ENCODE assay signal across 27 cellular contexts in the genomic region with DNA sequence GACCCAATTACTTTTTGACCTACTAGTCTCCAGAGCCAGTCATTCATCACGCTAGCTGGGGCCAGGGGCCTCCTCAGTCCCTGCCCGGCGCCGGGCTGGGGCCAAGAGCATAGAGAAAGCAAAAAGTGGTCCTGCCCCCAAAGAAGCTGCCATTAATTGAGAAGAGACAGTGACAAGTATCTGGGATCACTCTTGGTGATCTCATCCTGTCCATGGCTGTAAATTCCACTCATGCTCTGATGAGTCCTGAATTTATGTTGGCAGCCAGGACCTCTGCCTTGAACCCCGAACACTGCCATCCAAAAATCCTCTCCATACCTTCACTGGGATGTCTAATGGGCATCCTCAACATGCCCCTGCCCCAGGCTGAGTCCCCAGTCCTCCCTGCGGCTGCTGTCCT. TPM values are rescaled to one million over a fixed set of nuclear protein-coding genes. Genes with fewer than 3 reads are reported as not detected.
DNase-seq lines count a peak whose midpoint lies in the region; ATAC-seq, FAIRE-seq and TF ChIP-seq lines count a peak whose summit lies in the region.
"Had no signal": no experiment of that assay in that cellular context is flagged by ENCODE, and none has a peak within 500 bp of the region (broad histone marks: within the 10 kb centered on the region; RNA-seq: fewer than 3 reads in every experiment).

No MANE protein-coding gene starts in this region.

- H3K9me2 ChIP-seq in HCT116 (ENCODE audit: insufficient read depth) (no peaks in the 10 kb centered on the region), SK-N-SH (no peaks in the 10 kb centered on the region)

- no peaks in the 10 kb centered on the region for H3K4me1 Mint-ChIP-seq in activated T-cell treated with anti-CD3 and anti-CD28 coated beads, Interleukin-2, amount 50 U/mL, for 4 hours (ENCODE audit: low read depth)
- H3K4me1 Mint-ChIP-seq: activated CD4-positive, alpha-beta T cell treated with anti-CD3 and anti-CD28 coated beads, Interleukin-2, amount 10 ng/mL, durations not matched to agents 7 days and 5 days; activated naive CD8-positive, alpha-beta T cell treated with anti-CD3 and anti-CD28 coated beads for 36 hours; activated T-helper 17 cell treated with anti-CD3 and anti-CD28 coated beads, Interleukin-2, amount 50 U/mL, for 72 hours had no signal

- peak; percentile 82 for FAIRE-seq in keratinocyte (lab: Jason Lieb, UNC)
- FAIRE-seq: GM19239, K562 had no signal

- no peak overlapping the region for H3K4me3 Mint-ChIP-seq in activated T-cell treated with anti-CD3 and anti-CD28 coated beads, Interleukin-2, amount 50 U/mL, for 4 hours
- H3K4me3 Mint-ChIP-seq: activated CD4-positive, alpha-beta T cell treated with anti-CD3 and anti-CD28 coated beads, Interleukin-2, amount 10 ng/mL, durations not matched to agents 7 days and 5 days; activated naive CD8-positive, alpha-beta T cell treated with anti-CD3 and anti-CD28 coated beads for 36 hours; activated T-helper 17 cell treated with anti-CD3 and anti-CD28 coated beads, Interleukin-2, amount 50 U/mL, for 72 hours; stimulated activated naive CD8-positive, alpha-beta T cell treated with anti-CD3 and anti-CD28 coated beads, Interleukin-15, Interleukin-2, amounts not matched to agents 100 ng/mL and 50 ng/mL, for 24 hours; T-helper 1 cell treated with Interleukin-12 subunit alpha and Interleukin-12 subunit beta and Interleukin-4 antibody, amounts not matched to agents 30 μg/mL and 1 μg/mL, for 36 hours had no signal

- no peaks in the 10 kb centered on the region for H3K27me3 ChIP-seq in HCT116 (ENCODE audit: insufficient read depth, low read length)
- no peaks in the 10 kb centered on the region for H3K27me3 ChIP-seq in SK-N-SH (ENCODE audit: insufficient read depth)
- no peaks in the 10 kb centered on the region for H3K27me3 ChIP-seq in keratinocyte (ENCODE audit: control insufficient read depth, extremely low read depth, insufficient read depth, low read length)
- H3K27me3 ChIP-seq in spleen (replicated peaks in 1 of 7) = peaks cover 0 to 7% (median 0%) of the 10 kb centered on the region in 7 donors
- H3K27me3 ChIP-seq: transverse colon had no signal

- ATAC-seq in HCT116 (no peak), GM19395 (IDR thresholded peaks at IDR 0.05; ENCODE audit: unreplicated experiment) (no peak), GM18873 (IDR thresholded peaks at IDR 0.05; ENCODE audit: low FRiP score, unreplicated experiment) (no peak)
- no peak for ATAC-seq in activated T-cell treated with anti-CD3 and anti-CD28 coated beads, Interleukin-2, amount 50 U/mL, for 4 hours
- ATAC-seq: activated T-helper 17 cell treated with anti-CD3 and anti-CD28 coated beads, Interleukin-2, amount 50 U/mL, for 72 hours; K562 had no signal

- H3K36me3 ChIP-seq in HCT116 (ENCODE audit: control insufficient read depth in 1 of 2, insufficient read depth in 2 of 2, low read length in 2 of 2) (0 out of 4 replicates have a peak, but pooled peaks cover 0 to 3% of the 10 kb centered on the region in 2 experiments), SK-N-SH (replicated peaks in 1 of 2; ENCODE audit: control insufficient read depth in 1 of 2, insufficient read depth in 2 of 2, low read length in 1 of 2) (no peaks in the 10 kb centered on the region), keratinocyte (ENCODE audit: control insufficient read depth in 2 of 2, extremely low read depth in 1 of 2, insufficient read depth in 2 of 2, low read length in 2 of 2) (no peaks in the 10 kb centered on the region), spleen (no peaks in the 10 kb centered on the region)
- H3K36me3 ChIP-seq: transverse colon had no signal

- no peaks in the 10 kb centered on the region for H3K9me3 Mint-ChIP-seq in activated T-cell treated with anti-CD3 and anti-CD28 coated beads, Interleukin-2, amount 50 U/mL, for 4 hours
- H3K9me3 Mint-ChIP-seq: activated CD4-positive, alpha-beta T cell treated with anti-CD3 and anti-CD28 coated beads, Interleukin-2, amount 10 ng/mL, durations not matched to agents 7 days and 5 days; activated naive CD8-positive, alpha-beta T cell treated with anti-CD3 and anti-CD28 coated beads for 36 hours; activated T-helper 17 cell treated with anti-CD3 and anti-CD28 coated beads, Interleukin-2, amount 50 U/mL, for 72 hours; stimulated activated naive CD8-positive, alpha-beta T cell treated with anti-CD3 and anti-CD28 coated beads, Interleukin-15, Interleukin-2, amounts not matched to agents 100 ng/mL and 50 ng/mL, for 24 hours; T-helper 1 cell treated with Interleukin-12 subunit alpha and Interleukin-12 subunit beta and Interleukin-4 antibody, amounts not matched to agents 30 μg/mL and 1 μg/mL, for 36 hours had no signal

- H3K4me1 ChIP-seq in HCT116 (ENCODE audit: control insufficient read depth in 1 of 2, insufficient read depth in 2 of 2, low read length in 2 of 2) (peaks cover 51 to 79% of the 10 kb centered on the region in 2 experiments), SK-N-SH (ENCODE audit: control insufficient read depth in 1 of 2, insufficient read depth in 2 of 2, low read depth in 1 of 2, low read length in 1 of 2) (peaks cover 56 to 80% of the 10 kb centered on the region in 2 experiments), keratinocyte (ENCODE audit: control insufficient read depth, extremely low read depth, insufficient read depth, low read length) (peaks cover 50% of the 10 kb centered on the region), spleen (peaks cover 0 to 64% (median 10%) of the 10 kb centered on the region in 6 donors)
- H3K4me1 ChIP-seq: transverse colon had no signal

- intact Hi-C loops in HCT116 (cut with micrococcal nuclease) (no loop called here), spleen (cut with DNase I; ENCODE audit: low total_unique reads) (no loop called here)

- RAD21 ChIA-PET in HCT116 (lab: Charles Lee; ENCODE audit: low non-redundant PET in 1 of 2, low total read pairs in 2 of 2, uncharacterized antibody in 2 of 2, unreplicated experiment in 2 of 2) = interaction anchor here in 1 of 2 experiments (1.0 kb wide), 1 partner anchor 29 kb away, joined by 3 read pairs; no protein-coding TSS in a partner anchor

- CTCF ChIA-PET in HCT116 (lab: Charles Lee) (interaction anchor here (1.4 kb wide), 2 partner anchors 275 to 307 kb away, joined by 5 to 6 read pairs; no protein-coding TSS in a partner anchor), SK-N-SH (lab: Yijun Ruan, JAX) (interaction anchor here (1.5 to 1.9 kb wide), 2 partner anchors 208 to 308 kb away, joined by 3 to 8 read pairs; no protein-coding TSS in a partner anchor)

- no peak for TF ChIP-seq CTCF in HCT116 (IDR thresholded peaks at IDR 0.05 in 2 of 3, conservative IDR thresholded peaks at IDR 0.05 in 1 of 3; ENCODE audit: borderline replicate concordance in 1 of 3, insufficient read depth in 1 of 3, low read depth in 2 of 3, low read length in 2 of 3)
- no peak for TF ChIP-seq CTCF in SK-N-SH (IDR thresholded peaks at IDR 0.05)
- no peak for TF ChIP-seq CTCF in keratinocyte (optimal IDR thresholded peaks at IDR 0.05 in 1 of 3, IDR thresholded peaks at IDR 0.05 in 1 of 3, conservative IDR thresholded peaks at IDR 0.05 in 1 of 3; ENCODE audit: extremely low read depth in 1 of 3, insufficient read depth in 2 of 3, low read length in 3 of 3)
- no peak for TF ChIP-seq CTCF in spleen (IDR thresholded peaks at IDR 0.05 in 8 of 11, conservative IDR thresholded peaks at IDR 0.05 in 3 of 11)

- peaks cover 18% of the 10 kb centered on the region; the same call in 1 of the 2 replicates for H3K79me2 ChIP-seq in HCT116 (ENCODE audit: insufficient read depth, low read length)
- no peaks in the 10 kb centered on the region for H3K79me2 ChIP-seq in SK-N-SH (ENCODE audit: insufficient read depth)
- no peaks in the 10 kb centered on the region for H3K79me2 ChIP-seq in keratinocyte (ENCODE audit: control insufficient read depth, insufficient read depth, low read length)

- no peak for DNase-seq in HCT116 (ENCODE audit: low read depth, low spot score)
- no peak for DNase-seq in SK-N-SH
- DNase-seq in keratinocyte (ENCODE audit: low read depth, low spot score) = no peak
- DNase-seq in spleen = no peak
- DNase-seq in SHP77 treated with DMSO at 0.1 percent for 48 hours (lab: John Stamatoyannopoulos, UW) = no peak
- DNase-seq in activated T-cell treated with anti-CD3 and anti-CD28 coated beads, Interleukin-2, amount 50 U/mL, for 4 hours = no peak
- DNase-seq: activated CD4-positive, alpha-beta T cell treated with anti-CD3 and anti-CD28 coated beads, Interleukin-2, amount 10 ng/mL, durations not matched to agents 7 days and 5 days; activated naive CD8-positive, alpha-beta T cell treated with anti-CD3 and anti-CD28 coated beads for 36 hours; effector CD8-positive, alpha-beta T cell; foreskin melanocyte; hypothalamus; MV-4-11; NCI-H526 treated with DMSO at 0.1 percent for 48 hours; Right ventricle myocardium superior; stimulated activated CD4-positive, alpha-beta T cell treated with anti-CD3 and anti-CD28 coated beads, Interleukin-12 subunit alpha, Interleukin-12 subunit beta, amount 100 ng/mL, for 4 hours; stimulated activated CD4-positive, alpha-beta T cell treated with anti-CD3 and anti-CD28 coated beads, Interleukin-4, amount 100 ng/mL, for 4 hours; transverse colon had no signal

- H3K4me3 ChIP-seq in HCT116 (replicated peaks in 1 of 2; ENCODE audit: low read depth in 1 of 2, low read length in 2 of 2) (peak overlapping the region; percentile 57 to 65), SK-N-SH (ENCODE audit: low read depth in 2 of 2, low read length in 1 of 2) (peak overlapping the region in 1 of 2 experiments; percentile 44; a peak in 2 of 4 replicates), keratinocyte (ENCODE audit: control insufficient read depth in 2 of 3, extremely low read depth in 1 of 3, insufficient read depth in 2 of 3, low read depth in 1 of 3, low read length in 3 of 3) (peak overlapping the region in 2 of 3 experiments; percentile 48 to 52), spleen (no peak overlapping the region)
- H3K4me3 ChIP-seq: K562, lung, transverse colon had no signal

- H3K9me1 ChIP-seq in keratinocyte (ENCODE audit: control insufficient read depth, extremely low read depth, insufficient read depth, low read length) = no peaks in the 10 kb centered on the region

- 72% methylated on average over 6 of the region's 6 CpGs for WGBS in SK-N-SH (ENCODE audit: low lambda C conversion rate)
- WGBS in spleen, 5 donors = 72 to 92% (median 90%) methylated on average over 6 of the region's 6 CpGs

- peaks cover 25% of the 10 kb centered on the region for H3F3A ChIP-seq in SK-N-SH (replicated peaks; ENCODE audit: insufficient read depth)

- H2AFZ ChIP-seq in HCT116 (ENCODE audit: low read depth, low read length, poor library complexity, severe bottlenecking) = no peak overlapping the region
- no peak overlapping the region for H2AFZ ChIP-seq in SK-N-SH (ENCODE audit: low read depth)
- no peak overlapping the region for H2AFZ ChIP-seq in keratinocyte (ENCODE audit: control insufficient read depth, low read length)

- TF ChIP-seq RAD21 in HCT116 (IDR thresholded peaks at IDR 0.05; ENCODE audit: low read depth) (no peak), SK-N-SH (IDR thresholded peaks at IDR 0.05; ENCODE audit: low read length) (no peak)

- POLR2A ChIA-PET in HCT116 (lab: Charles Lee) (interaction anchor here (0.5 to 1.4 kb wide), 2 partner anchors 15 to 181 kb away, joined by 5 to 6 read pairs; no protein-coding TSS in a partner anchor), SK-N-SH (lab: Yijun Ruan, JAX) (interaction anchor here (1.1 to 5.1 kb wide), 7 partner anchors 9 to 207 kb away, joined by 3 to 35 read pairs (median 5); partner anchors contain the start of gene DLK1)

- H3K27me3 Mint-ChIP-seq in activated T-cell treated with anti-CD3 and anti-CD28 coated beads, Interleukin-2, amount 50 U/mL, for 4 hours (ENCODE audit: low read depth) = peaks cover 23% of the 10 kb centered on the region
- H3K27me3 Mint-ChIP-seq: activated CD4-positive, alpha-beta T cell treated with anti-CD3 and anti-CD28 coated beads, Interleukin-2, amount 10 ng/mL, durations not matched to agents 7 days and 5 days had no signal

- H3K9me3 ChIP-seq in HCT116 (ENCODE audit: control insufficient read depth in 1 of 2, insufficient read depth in 1 of 2, low read depth in 1 of 2, low read length in 2 of 2) = no peaks in the 10 kb centered on the region
- no peaks in the 10 kb centered on the region for H3K9me3 ChIP-seq in SK-N-SH
- H3K9me3 ChIP-seq in keratinocyte (ENCODE audit: control insufficient read depth, low read depth, low read length) = no peaks in the 10 kb centered on the region
- H3K9me3 ChIP-seq in spleen = no peaks in the 10 kb centered on the region
- H3K9me3 ChIP-seq: transverse colon had no signal

- H3K36me3 Mint-ChIP-seq in activated T-cell treated with anti-CD3 and anti-CD28 coated beads, Interleukin-2, amount 50 U/mL, for 4 hours (ENCODE audit: insufficient read depth) = no peaks in the 10 kb centered on the region
- H3K36me3 Mint-ChIP-seq: activated naive CD8-positive, alpha-beta T cell treated with anti-CD3 and anti-CD28 coated beads for 36 hours had no signal

- H3K4me2 ChIP-seq in HCT116 (ENCODE audit: low read length) (peak overlapping the region; percentile 92), SK-N-SH (peak overlapping the region; percentile 75), keratinocyte (ENCODE audit: control insufficient read depth, extremely low read depth, insufficient read depth, low read depth, low read length) (peak overlapping the region; percentile 86)

- H3K9ac ChIP-seq in HCT116 (ENCODE audit: low read length) = peak overlapping the region; percentile 90
- peak overlapping the region; percentile 75 for H3K9ac ChIP-seq in SK-N-SH
- H3K9ac ChIP-seq in keratinocyte (ENCODE audit: control insufficient read depth, extremely low read depth, insufficient read depth, low read length) = peak overlapping the region; percentile 72

- H4K20me1 ChIP-seq in HCT116 (ENCODE audit: insufficient read depth) = no peaks in the 10 kb centered on the region
- no peaks in the 10 kb centered on the region for H4K20me1 ChIP-seq in SK-N-SH (ENCODE audit: insufficient read depth)
- H4K20me1 ChIP-seq in keratinocyte (ENCODE audit: control insufficient read depth, extremely low read depth, insufficient read depth, low read length) = no peaks in the 10 kb centered on the region

- H3K27ac ChIP-seq in HCT116 (ENCODE audit: low read depth, low read length) (peak overlapping the region; percentile 92), SK-N-SH (ENCODE audit: low read depth in 2 of 2, low read length in 1 of 2) (peak overlapping the region; percentile 91 to 94), keratinocyte (ENCODE audit: control insufficient read depth, insufficient read depth, low read length) (peak overlapping the region; percentile 86), spleen (peak overlapping the region in 5 of 8 donors; percentile 58 to 70 (median 67))
- H3K27ac ChIP-seq: transverse colon had no signal

- TF ChIP-seq EP300 in SK-N-SH (IDR thresholded peaks at IDR 0.05; ENCODE audit: borderline replicate concordance in 1 of 2, low read depth in 1 of 2, low read length in 1 of 2) = peak in 1 of 2 experiments; percentile 70; a peak in 1 of 4 replicates

- no TSS peak for BruUV-seq in HCT116 (replicated peaks; lab: Mats Ljungman, UMichigan)

- TF ChIP-seq POLR2A in HCT116 (IDR thresholded peaks at IDR 0.05; ENCODE audit: borderline replicate concordance, extremely low read depth, insufficient read depth, insufficient read length) (no peak), spleen (IDR thresholded peaks at IDR 0.05) (no peak)

- dilution Hi-C loops in keratinocyte (cut with MboI; ENCODE audit: extremely low pct_ligation_motif_present, low sequenced_read_pairs) = no loop called here

RNA-seq across cellular contexts. Expression of gene DLK1, which starts 34.4 kb away (rescaled TPM):
- total RNA-seq in HCT116 (2021; ENCODE audit: unreplicated experiment) = 1.5 TPM
- 0.01 TPM in 1 of 2 replicates, not detected in the other for polyA plus RNA-seq in HCT116 (2012)
- polyA plus RNA-seq in SK-N-SH (2012; rRNA removed) = 1.2 and 1.7 TPM in 2 replicates
- polyA plus RNA-seq in SK-N-SH (2012; cell fraction: cytosol; rRNA removed) = 1.7 and 2.8 TPM in 2 replicates
- polyA plus RNA-seq in SK-N-SH (2012; cell fraction: nucleus; rRNA removed) = 0.73 and 0.87 TPM in 2 replicates
- not detected in 3 replicates for polyA plus RNA-seq in keratinocyte
- not detected for polyA plus RNA-seq in keratinocyte (2011; ENCODE audit: low read depth)
- polyA plus RNA-seq in keratinocyte (2011; cell fraction: cytosol; rRNA removed) = not detected in 2 replicates
- not detected in 2 replicates for polyA plus RNA-seq in keratinocyte (2011; cell fraction: nucleus; rRNA removed)
- polyA plus RNA-seq in keratinocyte (2012; ENCODE audit: low replicate concordance) = not detected in 2 replicates
- polyA minus RNA-seq in keratinocyte = not detected in 3 replicates
- polyA minus RNA-seq in keratinocyte (2011; cell fraction: cytosol; rRNA and poly(A)+ RNA removed) = not detected
- not detected in 2 replicates for polyA minus RNA-seq in keratinocyte (2011; cell fraction: nucleus; rRNA and poly(A)+ RNA removed)
- under 1 TPM in 3 of 7 donors, not detected in 4; 0.17 to 0.79 (median 0.38) TPM for total RNA-seq in spleen
- polyA plus RNA-seq in spleen = not detected
- total RNA-seq in activated T-cell treated with anti-CD3 and anti-CD28 coated beads, Interleukin-2, amount 50 U/mL, for 4 hours = under 1 TPM; 0.63 to 0.68 (median 0.63) TPM
- total RNA-seq: activated CD4-positive, alpha-beta T cell treated with anti-CD3 and anti-CD28 coated beads, Interleukin-2, amount 10 ng/mL, durations not matched to agents 7 days and 5 days; activated naive CD8-positive, alpha-beta T cell treated with anti-CD3 and anti-CD28 coated beads for 36 hours; activated T-helper 17 cell treated with anti-CD3 and anti-CD28 coated beads, Interleukin-2, amount 50 U/mL, for 72 hours; myocyte; omental fat pad; transverse colon had no signal

Comparison
In these comparisons a context has a peak if more than half of its experiments do, and no peak if none do; other contexts are left out.
1. H3K4me3 ChIP-seq: peak in HCT116 (2 of 2) and keratinocyte (2 of 3); none in spleen (0 of 8).
2. Of the 11 proteins assayed by ChIP-seq in both SK-N-SH and HCT116: peak only in SK-N-SH: JUND; only in HCT116: POLR2AphosphoS5; in both: none; in neither: 9.
3. Peak in every context shown above with its lines, with median percentiles within 50 percentile points of each other: H3K27ac ChIP-seq, H3K4me2 ChIP-seq and H3K9ac ChIP-seq.